Comparison of ENCODE assay signal across 8 cellular contexts in the genomic region with DNA sequence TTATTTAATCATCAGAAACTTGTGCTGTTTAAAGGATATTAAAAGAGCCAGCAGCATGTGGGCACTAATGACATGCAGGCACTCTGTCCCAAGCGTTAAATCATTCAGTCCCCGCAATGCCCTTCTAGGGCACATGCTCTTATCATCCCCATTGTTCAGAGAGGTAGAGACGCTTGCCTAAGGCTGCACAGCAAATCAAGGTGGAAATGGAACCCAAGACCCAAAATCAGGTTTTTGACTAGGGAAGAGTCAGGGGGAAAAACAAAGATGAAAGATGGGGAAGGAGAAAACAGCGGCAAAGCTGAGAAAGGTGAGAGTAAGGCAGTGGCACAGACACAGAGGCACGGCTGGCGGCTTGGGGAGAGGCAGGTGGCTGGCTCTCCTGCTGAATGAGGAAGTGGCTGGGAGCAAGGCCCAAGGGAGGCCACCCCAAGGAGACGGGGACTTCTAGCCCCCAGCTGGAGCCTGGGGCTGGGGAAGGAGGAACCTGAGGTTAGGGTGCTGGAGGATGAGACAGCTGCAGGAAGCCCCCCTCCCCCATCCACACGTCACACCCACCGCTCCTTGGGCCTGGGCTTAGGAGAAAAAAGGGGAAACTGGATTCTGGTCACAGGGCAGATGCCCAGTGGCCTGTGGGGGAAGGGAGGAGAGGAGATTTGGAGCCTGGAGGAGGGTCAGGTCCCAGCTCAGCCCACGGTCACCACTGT. TPM values are rescaled to one million over a fixed set of nuclear protein-coding genes. Genes with fewer than 3 reads are reported as not detected.
A peak's percentile ranks its signal among the peaks of the same experiment; 100 is the strongest.
DNase-seq lines count a peak whose midpoint lies in the region; ATAC-seq and TF ChIP-seq lines count a peak whose summit lies in the region.

No MANE protein-coding gene starts in this region.

- ATAC-seq in left ventricle myocardium superior (peak; percentile 85), GM18867 (IDR thresholded peaks at IDR 0.05; ENCODE audit: unreplicated experiment) (no peak), HG03521 (IDR thresholded peaks at IDR 0.05; ENCODE audit: unreplicated experiment) (no peak)

- intact Hi-C loops in left ventricle myocardium superior (cut with micrococcal nuclease) = no loop called here
- intact Hi-C loops in spleen (cut with DNase I; ENCODE audit: low total_unique reads) = no loop called here

- DNase-seq in GM19238 (ENCODE audit: insufficient read length, low spot score) = peak; percentile 70
- DNase-seq in Peyer's patch = peak in 2 of 3 donors; percentile 88 to 91
- peak; percentile 80 for DNase-seq in left ventricle myocardium superior
- peak; percentile 95 for DNase-seq in spleen
- no peak for DNase-seq in BE2C
- no peak for DNase-seq in epidermal melanocyte (ENCODE audit: insufficient read length, low spot score)

- TF ChIP-seq POLR2A in Peyer's patch (IDR thresholded peaks at IDR 0.05) (no peak), spleen (IDR thresholded peaks at IDR 0.05) (peak in 2 of 3 donors; percentile 15 to 50)

- 33 to 44% (median 40%) methylated on average over 10 of the region's 10 CpGs for WGBS in spleen, 5 donors

- H3K36me3 ChIP-seq in Peyer's patch (no peaks in the 10 kb centered on the region), spleen (peaks cover 0 to 17% (median 0%) of the 10 kb centered on the region in 6 donors), BE2C (no peaks in the 10 kb centered on the region)

- H3K27ac ChIP-seq in Peyer's patch = peak overlapping the region; percentile 46 to 75 (median 60)
- H3K27ac ChIP-seq in spleen = peak overlapping the region; percentile 21 to 99 (median 96)

- peaks cover 0 to 13% (median 4%) of the 10 kb centered on the region in 4 donors for H3K4me1 ChIP-seq in Peyer's patch
- peaks cover 0 to 100% (median 51%) of the 10 kb centered on the region in 6 donors for H3K4me1 ChIP-seq in spleen
- no peaks in the 10 kb centered on the region for H3K4me1 ChIP-seq in BE2C

- H3K27me3 ChIP-seq in Peyer's patch (no peaks in the 10 kb centered on the region), spleen (replicated peaks in 1 of 7) (no peaks in the 10 kb centered on the region), BE2C (no peaks in the 10 kb centered on the region)

- H3K4me3 ChIP-seq in Peyer's patch = no peak overlapping the region
- H3K4me3 ChIP-seq in spleen = peak overlapping the region in 4 of 8 donors; percentile 43 to 89 (median 48)
- H3K4me3 ChIP-seq in BE2C (ENCODE audit: low read depth, low read length) = no peak overlapping the region

- H3K9me3 ChIP-seq in Peyer's patch (no peaks in the 10 kb centered on the region), spleen (no peaks in the 10 kb centered on the region), BE2C (no peaks in the 10 kb centered on the region)

- no peak for TF ChIP-seq CTCF in Peyer's patch (IDR thresholded peaks at IDR 0.05)
- TF ChIP-seq CTCF in spleen (IDR thresholded peaks at IDR 0.05 in 8 of 11, conservative IDR thresholded peaks at IDR 0.05 in 3 of 11) = peak in 1 of 11 experiments; percentile 21
- no peak for TF ChIP-seq CTCF in BE2C (IDR thresholded peaks at IDR 0.05; ENCODE audit: low read depth, low read length)

RNA-seq across cellular contexts. Expression of a gene that starts 1.0 kb away (rescaled TPM):
- 10 to 100 TPM in 3 of 4 donors, 1 to 10 TPM in 1; 4.2 to 56.1 (median 20.2) TPM for total RNA-seq in Peyer's patch
- 28.5 TPM for total RNA-seq in left ventricle myocardium superior
- 100 to 1,000 TPM; 292 to 747 (median 403) TPM for total RNA-seq in spleen
- polyA plus RNA-seq in spleen = 100 to 1,000 TPM; 281 to 446 (median 285) TPM
- 1.5 TPM for polyA plus RNA-seq in BE2C (2012; ENCODE audit: insufficient read depth, insufficient read length, low read depth)

RNA-seq across cellular contexts. Expression of a gene that starts 6.8 kb away (rescaled TPM):
- total RNA-seq in Peyer's patch (1 to 10 TPM in 1 of 4 donors, not detected in 3; 9.7 TPM), left ventricle myocardium superior (7.1 TPM), spleen (10 to 100 TPM; 31.5 to 80.4 (median 58.2) TPM)
- polyA plus RNA-seq in spleen = 100 to 1,000 TPM; 119 to 130 (median 122) TPM
- polyA plus RNA-seq in BE2C (2012; ENCODE audit: insufficient read depth, insufficient read length, low read depth) = 3.4 TPM

RNA-seq across cellular contexts. Expression of a gene that starts 8.8 kb away (rescaled TPM):
- total RNA-seq in Peyer's patch = 10 to 100 TPM in 3 of 4 donors, 1 to 10 TPM in 1; 8.4 to 38.0 (median 23.6) TPM
- 3.8 TPM for total RNA-seq in left ventricle myocardium superior
- total RNA-seq in spleen = 10 to 100 TPM; 19.6 to 57.5 (median 30.3) TPM
- 10 to 100 TPM; 12.6 to 19.7 (median 18.1) TPM for polyA plus RNA-seq in spleen
- 3.8 TPM for polyA plus RNA-seq in BE2C (2012; ENCODE audit: insufficient read depth, insufficient read length, low read depth)

RNA-seq across cellular contexts. Expression of a gene that starts 27.0 kb away (rescaled TPM):
- 10 to 100 TPM in 3 of 4 donors, 1 to 10 TPM in 1; 8.3 to 34.4 (median 22.1) TPM for total RNA-seq in Peyer's patch
- total RNA-seq in left ventricle myocardium superior = 7.5 TPM
- 10 to 100 TPM in 4 of 7 donors, 1 to 10 TPM in 3; 7.8 to 18.2 (median 11.5) TPM for total RNA-seq in spleen
- 1 to 10 TPM in 2 of 3 donors, under 1 TPM in 1; 0.76 to 8.0 (median 1.2) TPM for polyA plus RNA-seq in spleen
- 21.5 TPM for polyA plus RNA-seq in BE2C (2012; ENCODE audit: insufficient read depth, insufficient read length, low read depth)

RNA-seq across cellular contexts. Expression of a gene that starts 40.8 kb away (rescaled TPM):
- 1 to 10 TPM in 3 of 4 donors, under 1 TPM in 1; 0.53 to 8.3 (median 1.7) TPM for total RNA-seq in Peyer's patch
- 25.7 TPM for total RNA-seq in left ventricle myocardium superior
- 1 to 10 TPM in 3 of 7 donors, under 1 TPM in 2, not detected in 2; 0.57 to 3.6 (median 1.1) TPM for total RNA-seq in spleen
- 1 to 10 TPM in 2 of 3 donors, under 1 TPM in 1; 0.99 to 2.6 (median 2.4) TPM for polyA plus RNA-seq in spleen
- polyA plus RNA-seq in BE2C (2012; ENCODE audit: insufficient read depth, insufficient read length, low read depth) = 319 TPM

Comparison
In these comparisons a context has a peak if more than half of its experiments do, and no peak if none do; other contexts are left out.
1. DNase-seq: peak in GM19238 (single experiment), Peyer's patch (2 of 3), left ventricle myocardium superior (single experiment) and spleen (single experiment); none in BE2C (single experiment) and epidermal melanocyte (single experiment).
2. POLR2A ChIP-seq: peak in spleen (2 of 3); none in Peyer's patch (0 of 2).